In genomic region chr20:50242863-50243609, GRCh38 we compare ENCODE assay signal across 1 cellular context.
TF ChIP-seq lines count a peak whose summit lies in the region.

No MANE protein-coding gene starts in this region.

TF ChIP-seq in endothelial cell of umbilical vein, 7 proteins besides CTCF, POLR2A, EP300 and RAD21:
- no peak for TF ChIP-seq POLR2AphosphoS5 (IDR thresholded peaks at IDR 0.05; ENCODE audit: insufficient read depth, low read depth, low read length)
- no peak for TF ChIP-seq JUN (IDR thresholded peaks at IDR 0.05; ENCODE audit: borderline replicate concordance, insufficient read depth, insufficient read length, low read depth)
- TF ChIP-seq EZH2 (IDR thresholded peaks at IDR 0.05; ENCODE audit: borderline replicate concordance, low read depth, low read length, severe bottlenecking): peak; percentile 21
- TF ChIP-seq GATA2 (IDR thresholded peaks at IDR 0.05; ENCODE audit: insufficient read depth, insufficient read length, low read depth, low read length): no peak
